8 cellular contexts compared by ENCODE assay signal in the genomic region with DNA sequence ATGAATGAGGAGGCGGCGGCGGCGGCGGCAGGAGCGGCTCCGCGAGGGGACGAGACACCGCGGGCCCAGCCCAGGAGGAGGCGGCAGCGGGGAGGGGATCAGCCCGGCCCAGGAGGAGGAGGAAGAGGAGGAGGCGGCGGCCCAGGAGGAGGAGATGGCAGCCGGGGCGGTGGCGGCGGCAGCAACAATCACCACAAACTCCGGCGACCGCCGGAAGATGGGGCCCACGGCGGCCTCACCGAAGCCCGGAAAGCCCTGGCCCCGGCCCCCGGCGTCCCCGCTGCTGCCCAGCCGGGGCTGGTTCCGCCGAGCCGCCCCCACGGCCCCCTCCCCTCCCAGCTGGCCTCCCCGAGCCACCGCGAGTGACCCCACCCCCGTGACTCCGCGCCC.
DNase-seq lines count a peak whose midpoint lies in the region; ATAC-seq lines count a peak whose summit lies in the region.
"Not testable (repeated sequence)": the region's sequence is repeated elsewhere in the genome, so short reads cannot be mapped to it uniquely, and the experiment has no call there.

No MANE protein-coding gene starts in this region.

- in situ Hi-C loops in ACHN (cut with HindIII; ENCODE audit: low pct_ligation_motif_present, low pct_unique_long_range_greater_than_20kb, low sequenced_read_pairs) = not testable (repeated sequence)

- DNase-seq in ACHN (peak; percentile 48), NCI-H510A treated with DMSO at 0.1 percent for 48 hours (lab: John Stamatoyannopoulos, UW) (peak; percentile 13), kidney glomerular epithelial cell (lab: John Stamatoyannopoulos, UW) (peak; percentile 4)
- peak; percentile 76 for DNase-seq in activated CD4-positive, alpha-beta T cell treated with anti-CD3 and anti-CD28 coated beads for 48 hours
- peak; percentile 75 for DNase-seq in central memory CD4-positive, alpha-beta T cell
- peak; percentile 31 to 47 for DNase-seq in stimulated activated CD4-positive, alpha-beta T cell treated with anti-CD3 and anti-CD28 coated beads, Interleukin-12 subunit alpha, Interleukin-12 subunit beta, amount 100 ng/mL, for 24 hours (ENCODE audit: low read depth in 2 of 2)

- ATAC-seq in GM19025 (IDR thresholded peaks at IDR 0.05; ENCODE audit: low read depth, unreplicated experiment) (peak; percentile 48), HG03039 (IDR thresholded peaks at IDR 0.05; ENCODE audit: unreplicated experiment) (peak; percentile 54)

Comparison
In these comparisons a context has a peak if more than half of its experiments do, and no peak if none do; other contexts are left out.
1. Peak in every context shown above with its lines: DNase-seq and ATAC-seq.
2. DNase-seq: peak in every context shown above with its lines; median percentile 76 in activated CD4-positive, alpha-beta T cell treated with anti-CD3 and anti-CD28 coated beads for 48 hours; 75 in central memory CD4-positive, alpha-beta T cell; 48 in ACHN; 39 in stimulated activated CD4-positive, alpha-beta T cell treated with anti-CD3 and anti-CD28 coated beads, Interleukin-12 subunit alpha, Interleukin-12 subunit beta, amount 100 ng/mL, for 24 hours; 13 in NCI-H510A treated with DMSO at 0.1 percent for 48 hours; 4 in kidney glomerular epithelial cell.